ENCODE assay signal across 26 cellular contexts in the genomic region with DNA sequence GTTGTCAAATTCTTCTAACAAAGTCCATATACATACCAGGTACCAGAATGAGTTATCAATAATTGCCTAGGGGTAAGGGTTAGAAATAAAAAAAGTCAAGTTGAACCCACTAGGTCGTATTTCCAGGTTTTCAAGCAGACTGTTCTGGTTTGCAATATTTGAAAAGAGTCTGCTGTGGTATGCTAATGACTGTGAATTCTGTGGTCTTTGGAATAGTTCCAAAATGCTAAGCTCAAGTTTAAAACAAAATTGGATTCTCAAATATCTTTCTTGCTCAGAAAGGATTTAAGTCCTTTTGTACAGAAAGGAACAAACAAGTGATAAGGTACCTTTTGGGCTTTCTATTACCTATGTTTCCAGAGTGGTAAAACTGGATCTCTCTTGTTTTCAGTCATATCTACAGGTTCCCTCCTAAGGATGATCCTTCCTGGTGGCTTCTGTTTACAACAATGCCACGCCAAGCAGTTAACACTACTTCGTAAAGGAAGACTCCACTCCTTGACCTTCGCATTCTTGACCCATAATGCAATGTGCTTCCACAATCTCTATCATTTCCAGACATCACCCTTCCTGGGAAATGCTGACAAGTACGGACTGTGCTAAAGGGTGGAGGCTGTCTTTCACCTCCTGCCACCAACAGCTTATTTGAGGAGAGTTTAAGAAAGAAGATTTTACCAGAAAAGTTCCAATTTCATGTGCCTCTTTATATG.
DNase-seq lines count a peak whose midpoint lies in the region; ATAC-seq and TF ChIP-seq lines count a peak whose summit lies in the region.
"Had no signal": no experiment of that assay in that cellular context is flagged by ENCODE, and none has a peak within 500 bp of the region (broad histone marks: within the 10 kb centered on the region; RNA-seq: fewer than 3 reads in every experiment).

No MANE protein-coding gene starts in this region.

- in situ Hi-C loops in IMR-90 (cut with MboI; ENCODE audit: low sequenced_read_pairs) (no loop called here), astrocyte of the spinal cord (cut with HindIII; ENCODE audit: low sequenced_read_pairs) (no loop called here)

- H3K36me3 ChIP-seq in IMR-90 (ENCODE audit: control insufficient read depth, insufficient read depth, low read length) (no peaks in the 10 kb centered on the region), BE2C (no peaks in the 10 kb centered on the region)
- H3K36me3 ChIP-seq: sigmoid colon, SJCRH30 had no signal

- no peak overlapping the region for H4K91ac ChIP-seq in IMR-90 (ENCODE audit: insufficient read depth, low read depth, low read length)

- no peaks in the 10 kb centered on the region for H3K9me1 ChIP-seq in IMR-90 (ENCODE audit: insufficient read depth, low read length)

- TF ChIP-seq CTCF in IMR-90 (conservative IDR thresholded peaks at IDR 0.05; ENCODE audit: low read depth, low read length) (no peak), astrocyte of the spinal cord (IDR thresholded peaks at IDR 0.05; ENCODE audit: low read depth, low read length) (no peak), BE2C (IDR thresholded peaks at IDR 0.05; ENCODE audit: low read depth, low read length) (no peak)

- H3K23ac ChIP-seq in IMR-90 (ENCODE audit: low read depth, low read length): no peak overlapping the region

- POLR2A ChIA-PET in IMR-90 (lab: Charles Lee; ENCODE audit: unreplicated experiment): no interaction called here

- H4K5ac ChIP-seq in IMR-90 (ENCODE audit: low read depth, low read length): no peak overlapping the region

- no peak overlapping the region for H3K27ac ChIP-seq in IMR-90 (ENCODE audit: insufficient read depth, low read length)
- H3K27ac ChIP-seq: parathyroid adenoma, sigmoid colon, SJCRH30, testis had no signal

- H3K4me3 ChIP-seq in IMR-90 (ENCODE audit: insufficient read depth, low read depth, low read length) (no peak overlapping the region), astrocyte of the spinal cord (ENCODE audit: low read depth, low read length) (no peak overlapping the region), BE2C (ENCODE audit: low read depth, low read length) (no peak overlapping the region)
- H3K4me3 ChIP-seq: sigmoid colon, SJCRH30, testis had no signal

- H2BK20ac ChIP-seq in IMR-90 (ENCODE audit: low read depth, low read length): no peak overlapping the region

- no CpG with 5 or more reads among the region's 5 CpGs for WGBS in IMR-90 (ENCODE audit: extremely low coverage in 2 of 2, insufficient read length in 1 of 2), 2 experiments

- H4K20me1 ChIP-seq in IMR-90 (ENCODE audit: insufficient read depth, low read length): no peaks in the 10 kb centered on the region

- DNase-seq in IMR-90: peak; percentile 43
- DNase-seq in astrocyte of the spinal cord (ENCODE audit: low read depth, low spot score): peak; percentile 53
- peak; percentile 75 for DNase-seq in iris pigment epithelial cell (ENCODE audit: low read depth)
- no peak for DNase-seq in activated CD8-positive, alpha-beta memory T cell treated with anti-CD3 and anti-CD28 coated beads, Interleukin-2, amount 50 U/mL, for 4 hours
- no peak for DNase-seq in NCI-H526 (lab: John Stamatoyannopoulos, UW)
- DNase-seq in effector CD4-positive, alpha-beta T cell: no peak
- DNase-seq in BE2C: no peak
- DNase-seq: activated CD4-positive, alpha-beta T cell treated with anti-CD3 and anti-CD28 coated beads, Interleukin-2, amount 50 U/mL, for 1 hour; activated naive CD4-positive, alpha-beta T cell treated with Interleukin-2 at 50 U/mL for 16 hours; AML-193; amygdala; CD8-positive, alpha-beta T cell; DMS 273 treated with DMSO at 0.1 percent for 48 hours; head of caudate nucleus; kidney; NCI-H1092 treated with DMSO at 0.1 percent for 48 hours; NCI-H2029; NCI-H2227 treated with DMSO at 0.1 percent for 48 hours; NCI-H748 treated with DMSO at 0.1 percent for 48 hours; sigmoid colon; stimulated activated CD4-positive, alpha-beta T cell treated with anti-CD3 and anti-CD28 coated beads, Interleukin-4, amount 100 ng/mL, for 4 hours; testis had no signal

- H2AK9ac ChIP-seq in IMR-90 (replicated peaks; ENCODE audit: low read depth, low read length, poor library complexity): no peak overlapping the region

- no peak overlapping the region for H3K14ac ChIP-seq in IMR-90 (replicated peaks; ENCODE audit: low read depth, low read length)

- H3K9me3 ChIP-seq in IMR-90 (ENCODE audit: control insufficient read depth, insufficient read depth, low read length) (no peaks in the 10 kb centered on the region), BE2C (no peaks in the 10 kb centered on the region)
- H3K9me3 ChIP-seq: sigmoid colon, SJCRH30, testis had no signal

- no peak overlapping the region for H3K56ac ChIP-seq in IMR-90 (ENCODE audit: extremely low read depth, insufficient read depth, low read length)

- H3K79me1 ChIP-seq in IMR-90 (ENCODE audit: low read depth in 1 of 2, low read length in 2 of 2): no peaks in the 10 kb centered on the region

- H2BK120ac ChIP-seq in IMR-90 (ENCODE audit: low read depth, low read length): no peak overlapping the region

- H3K4me1 ChIP-seq in IMR-90 (ENCODE audit: control insufficient read depth, insufficient read depth, low read length) (peaks cover 3% of the 10 kb centered on the region; the same call in 1 of the 2 replicates), BE2C (no peaks in the 10 kb centered on the region)
- H3K4me1 ChIP-seq: parathyroid adenoma, sigmoid colon, SJCRH30, testis had no signal

- no peak overlapping the region for H3K4ac ChIP-seq in IMR-90 (ENCODE audit: low read depth, low read length)

- intact Hi-C loops in IMR-90 (cut with micrococcal nuclease): no loop called here

- no peak; the same call in 1 of the 2 replicates for ATAC-seq in IMR-90 (ENCODE audit: low read depth)
- ATAC-seq: CD8-positive, alpha-beta T cell; stimulated activated memory B cell treated with anti-CD40 and anti-IgM and Interleukin-4, amounts not matched to agents 10 μg/mL and 1 μg/mL and 100 μg/mL, for 72 hours; WTC11 had no signal

- H4K8ac ChIP-seq in IMR-90 (ENCODE audit: low read depth in 2 of 2, low read length in 2 of 2): no peak overlapping the region

- BruUV-seq in IMR-90 (replicated peaks; lab: Mats Ljungman, UMichigan): no TSS peak

- dilution Hi-C loops in IMR-90 (cut with HindIII; ENCODE audit: low sequenced_read_pairs, unreplicated experiment): no loop called here

- TF ChIP-seq RAD21 in IMR-90 (IDR thresholded peaks at IDR 0.05; ENCODE audit: low read length): no peak

- CTCF ChIA-PET in IMR-90 (lab: Yijun Ruan, JAX): interaction anchor here (1.7 kb wide), 1 partner anchor 10 kb away, joined by 5 read pairs; no protein-coding TSS in a partner anchor

- no peak for TF ChIP-seq POLR2A in IMR-90 (IDR thresholded peaks at IDR 0.05; ENCODE audit: low read depth, low read length)

- no peak overlapping the region for H2BK5ac ChIP-seq in IMR-90 (ENCODE audit: low read depth, low read length, poor library complexity, severe bottlenecking)

- H3K18ac ChIP-seq in IMR-90 (ENCODE audit: low read depth, low read length): no peak overlapping the region; the same call in 1 of the 2 replicates

- H3K9ac ChIP-seq in IMR-90 (ENCODE audit: low read depth, low read length): no peak overlapping the region
- H3K9ac ChIP-seq: parathyroid adenoma had no signal

- no peak overlapping the region for H2AK5ac ChIP-seq in IMR-90 (ENCODE audit: low read depth, low read length)

- H2BK15ac ChIP-seq in IMR-90 (ENCODE audit: low read depth, low read length): no peak overlapping the region

- H3K27me3 ChIP-seq in IMR-90 (ENCODE audit: control insufficient read depth, insufficient read depth, low read length): no peaks in the 10 kb centered on the region
- H3K27me3 ChIP-seq in BE2C: no peaks in the 10 kb centered on the region
- H3K27me3 ChIP-seq: sigmoid colon, SJCRH30, testis had no signal

- H3K4me2 ChIP-seq in IMR-90 (ENCODE audit: low read depth, low read length): no peak overlapping the region

- no peak overlapping the region for H2AFZ ChIP-seq in IMR-90 (replicated peaks; ENCODE audit: low read length, poor library complexity)
- H2AFZ ChIP-seq: parathyroid adenoma had no signal

TF ChIP-seq in IMR-90, 13 proteins besides CTCF, POLR2A, EP300 and RAD21:
- TF ChIP-seq BHLHE40 (IDR thresholded peaks at IDR 0.05; ENCODE audit: low read depth, low read length): no peak
- TF ChIP-seq MAZ (IDR thresholded peaks at IDR 0.05; ENCODE audit: borderline replicate concordance, low read depth, low read length): no peak
- no peak for TF ChIP-seq CHD1 (IDR thresholded peaks at IDR 0.05; ENCODE audit: low read depth, low read length)
- no peak for TF ChIP-seq FOS (IDR thresholded peaks at IDR 0.05; ENCODE audit: low read depth, low read length)
- TF ChIP-seq, protein P1, sequence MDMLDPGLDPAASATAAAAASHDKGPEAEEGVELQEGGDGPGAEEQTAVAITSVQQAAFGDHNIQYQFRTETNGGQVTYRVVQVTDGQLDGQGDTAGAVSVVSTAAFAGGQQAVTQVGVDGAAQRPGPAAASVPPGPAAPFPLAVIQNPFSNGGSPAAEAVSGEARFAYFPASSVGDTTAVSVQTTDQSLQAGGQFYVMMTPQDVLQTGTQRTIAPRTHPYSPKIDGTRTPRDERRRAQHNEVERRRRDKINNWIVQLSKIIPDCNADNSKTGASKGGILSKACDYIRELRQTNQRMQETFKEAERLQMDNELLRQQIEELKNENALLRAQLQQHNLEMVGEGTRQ (IDR thresholded peaks at IDR 0.05; ENCODE audit: low read depth, low read length): no peak
- TF ChIP-seq, protein P2, sequence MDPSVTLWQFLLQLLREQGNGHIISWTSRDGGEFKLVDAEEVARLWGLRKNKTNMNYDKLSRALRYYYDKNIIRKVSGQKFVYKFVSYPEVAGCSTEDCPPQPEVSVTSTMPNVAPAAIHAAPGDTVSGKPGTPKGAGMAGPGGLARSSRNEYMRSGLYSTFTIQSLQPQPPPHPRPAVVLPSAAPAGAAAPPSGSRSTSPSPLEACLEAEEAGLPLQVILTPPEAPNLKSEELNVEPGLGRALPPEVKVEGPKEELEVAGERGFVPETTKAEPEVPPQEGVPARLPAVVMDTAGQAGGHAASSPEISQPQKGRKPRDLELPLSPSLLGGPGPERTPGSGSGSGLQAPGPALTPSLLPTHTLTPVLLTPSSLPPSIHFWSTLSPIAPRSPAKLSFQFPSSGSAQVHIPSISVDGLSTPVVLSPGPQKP (IDR thresholded peaks at IDR 0.05; ENCODE audit: borderline replicate concordance, low read depth, low read length): no peak
- no peak for TF ChIP-seq MXI1 (IDR thresholded peaks at IDR 0.05; ENCODE audit: borderline replicate concordance, low read depth, low read length)
TF ChIP-seq in IMR-90: peak in this region for 0.

Comparison
In these comparisons a context has a peak if more than half of its experiments do, and no peak if none do; other contexts are left out.
1. DNase-seq: peak in IMR-90 (single experiment), astrocyte of the spinal cord (single experiment) and iris pigment epithelial cell (single experiment); none in activated CD8-positive, alpha-beta memory T cell treated with anti-CD3 and anti-CD28 coated beads, Interleukin-2, amount 50 U/mL, for 4 hours (single experiment), NCI-H526 (0 of 2), effector CD4-positive, alpha-beta T cell (single experiment) and BE2C (single experiment).